In the genomic region with DNA sequence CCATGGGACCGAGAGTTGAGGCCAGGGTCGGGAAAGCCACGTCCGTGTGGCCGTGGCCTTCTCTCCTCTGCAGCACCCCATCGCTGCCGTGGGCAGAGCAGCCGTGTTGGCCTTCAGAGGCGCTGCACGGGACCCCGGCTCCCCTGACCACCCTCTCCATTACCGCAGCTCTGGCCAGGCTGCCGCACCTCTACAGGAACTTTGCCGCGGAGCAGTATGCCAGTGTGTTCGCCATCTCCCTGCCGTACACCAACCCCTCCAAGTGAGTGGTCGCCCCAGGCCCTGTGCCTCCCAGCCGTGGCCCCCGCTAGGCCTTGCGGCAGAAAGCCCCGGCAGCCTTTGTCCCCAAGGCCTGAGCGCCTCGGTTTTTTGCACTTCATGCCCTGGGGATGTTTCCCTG, we compare ENCODE assay signal across 3 cellular contexts.
"Had no signal": no experiment of that assay in that cellular context is flagged by ENCODE, and none has a peak within 500 bp of the region (broad histone marks: within the 10 kb centered on the region; RNA-seq: fewer than 3 reads in every experiment).

No MANE protein-coding gene starts in this region.

- DNase-seq: GDM1, GF-D8 had no signal

- H3K4me3 ChIP-seq: GM12878 had no signal

- ATAC-seq: GM12878 had no signal
